In the genomic region with DNA sequence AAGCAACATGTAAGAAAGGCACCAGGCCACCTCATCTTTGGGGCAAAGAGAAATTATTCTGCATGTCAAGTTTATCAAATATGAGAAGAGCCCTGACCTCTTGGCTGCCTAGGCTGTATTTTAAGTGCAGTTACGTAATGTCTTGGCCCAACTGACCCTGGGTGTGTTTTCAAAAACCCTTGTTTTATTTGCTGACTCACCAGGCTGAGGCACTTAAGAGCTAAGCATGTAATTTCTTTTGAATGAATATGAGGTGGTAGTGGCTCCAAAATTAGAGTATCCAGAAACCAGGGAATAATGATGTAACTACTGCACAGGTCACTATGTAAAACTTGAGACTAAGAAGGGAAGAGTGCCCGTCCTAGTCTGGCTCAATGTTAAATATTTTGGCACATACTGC, we compare ENCODE assay signal across 9 cellular contexts. TPM values are rescaled to one million over a fixed set of nuclear protein-coding genes. Genes with fewer than 3 reads are reported as not detected.
DNase-seq lines count a peak whose midpoint lies in the region; ATAC-seq and TF ChIP-seq lines count a peak whose summit lies in the region.
"Had no signal": no experiment of that assay in that cellular context is flagged by ENCODE, and none has a peak within 500 bp of the region (broad histone marks: within the 10 kb centered on the region; RNA-seq: fewer than 3 reads in every experiment).

No MANE protein-coding gene starts in this region.

- no peak overlapping the region for H3K27ac Mint-ChIP-seq in stimulated activated naive B cell treated with anti-CD40 and anti-IgM and Interleukin-4, amounts not matched to agents 10 μg/mL and 1 μg/mL and 100 μg/mL, for 72 hours
- H3K27ac Mint-ChIP-seq in activated naive CD4-positive, alpha-beta T cell treated with anti-CD3 and anti-CD28 coated beads for 36 hours: no peak overlapping the region

- H3K4me3 Mint-ChIP-seq in stimulated activated naive B cell treated with anti-CD40 and anti-IgM and Interleukin-4, amounts not matched to agents 10 μg/mL and 1 μg/mL and 100 μg/mL, for 72 hours: no peak overlapping the region
- H3K4me3 Mint-ChIP-seq in activated naive CD4-positive, alpha-beta T cell treated with anti-CD3 and anti-CD28 coated beads for 36 hours: no peak overlapping the region

- intact Hi-C loops in activated naive CD4-positive, alpha-beta T cell treated with anti-CD3 and anti-CD28 coated beads for 36 hours (cut with micrococcal nuclease): no loop called here

- H3K4me1 Mint-ChIP-seq in stimulated activated naive B cell treated with anti-CD40 and anti-IgM and Interleukin-4, amounts not matched to agents 10 μg/mL and 1 μg/mL and 100 μg/mL, for 72 hours: no peaks in the 10 kb centered on the region
- no peaks in the 10 kb centered on the region for H3K4me1 Mint-ChIP-seq in activated naive CD4-positive, alpha-beta T cell treated with anti-CD3 and anti-CD28 coated beads for 36 hours (ENCODE audit: low read depth)

- TF ChIP-seq CTCF in epithelial cell of esophagus (IDR thresholded peaks at IDR 0.05; ENCODE audit: insufficient read depth, low read depth, low read length, missing control alignments) (no peak), omental fat pad (IDR thresholded peaks at IDR 0.05) (no peak)

- H3K36me3 Mint-ChIP-seq in stimulated activated naive B cell treated with anti-CD40 and anti-IgM and Interleukin-4, amounts not matched to agents 10 μg/mL and 1 μg/mL and 100 μg/mL, for 72 hours: peaks cover 4 to 7% of the 10 kb centered on the region in 2 donors
- no peaks in the 10 kb centered on the region for H3K36me3 Mint-ChIP-seq in activated naive CD4-positive, alpha-beta T cell treated with anti-CD3 and anti-CD28 coated beads for 36 hours (ENCODE audit: low read depth)

- DNase-seq in Daoy (ENCODE audit: low read depth) (peak; percentile 78), NCI-H460 (ENCODE audit: extremely low read depth, low read depth) (peak; percentile 49), epithelial cell of esophagus (ENCODE audit: low read depth) (peak; percentile 82), omental fat pad (ENCODE audit: low spot score) (peak; percentile 27), cortex of kidney (lab: John Stamatoyannopoulos, UW) (no peak)
- no peak for DNase-seq in stimulated activated naive B cell treated with anti-CD40 and anti-IgM and Interleukin-4, amounts not matched to agents 10 μg/mL and 1 μg/mL and 100 μg/mL, for 72 hours
- no peak for DNase-seq in activated naive CD4-positive, alpha-beta T cell treated with anti-CD3 and anti-CD28 coated beads for 36 hours

- H3K27me3 Mint-ChIP-seq in stimulated activated naive B cell treated with anti-CD40 and anti-IgM and Interleukin-4, amounts not matched to agents 10 μg/mL and 1 μg/mL and 100 μg/mL, for 72 hours: peaks cover 17 to 24% of the 10 kb centered on the region in 2 donors
- peaks cover 5% of the 10 kb centered on the region for H3K27me3 Mint-ChIP-seq in activated naive CD4-positive, alpha-beta T cell treated with anti-CD3 and anti-CD28 coated beads for 36 hours (ENCODE audit: low read depth)

- CTCF ChIA-PET in activated naive CD4-positive, alpha-beta T cell treated with anti-CD3 and anti-CD28 coated beads for 36 hours (lab: Charles Lee): no interaction called here

- ATAC-seq in omental fat pad (ENCODE audit: low FRiP score): peak; percentile 91
- ATAC-seq in GM21390 (IDR thresholded peaks at IDR 0.05; ENCODE audit: unreplicated experiment): no peak
- ATAC-seq in stimulated activated naive B cell treated with anti-CD40 and anti-IgM and Interleukin-4, amounts not matched to agents 10 μg/mL and 1 μg/mL and 100 μg/mL, for 72 hours (replicated peaks): no peak

- H3K4me3 ChIP-seq in epithelial cell of esophagus (ENCODE audit: low read length): no peak overlapping the region
- H3K4me3 ChIP-seq: GM12878 had no signal

- H3K9me3 Mint-ChIP-seq in stimulated activated naive B cell treated with anti-CD40 and anti-IgM and Interleukin-4, amounts not matched to agents 10 μg/mL and 1 μg/mL and 100 μg/mL, for 72 hours: peaks cover 18 to 19% of the 10 kb centered on the region in 2 donors
- peaks cover 13% of the 10 kb centered on the region for H3K9me3 Mint-ChIP-seq in activated naive CD4-positive, alpha-beta T cell treated with anti-CD3 and anti-CD28 coated beads for 36 hours

RNA-seq across cellular contexts. Expression of a gene that starts 24.3 kb away (rescaled TPM):
- not detected in 2 replicates for total RNA-seq in Daoy (2014; rRNA removed; shearing (Covaris generic))
- not detected in 2 replicates for total RNA-seq in NCI-H460 (2014; rRNA removed; shearing (Covaris generic))
- polyA plus RNA-seq in NCI-H460 (2014; cell fraction: nucleus; rRNA removed): not detected in 2 replicates
- not detected for total RNA-seq in omental fat pad
- not detected for total RNA-seq in activated naive CD4-positive, alpha-beta T cell treated with anti-CD3 and anti-CD28 coated beads for 36 hours
- total RNA-seq: GM12878 had no signal
- polyA plus RNA-seq: GM12878 had no signal

Comparison
In these comparisons a context has a peak if more than half of its experiments do, and no peak if none do; other contexts are left out.
1. DNase-seq: peak in Daoy (single experiment), NCI-H460 (single experiment), epithelial cell of esophagus (single experiment) and omental fat pad (single experiment); none in cortex of kidney (single experiment), stimulated activated naive B cell treated with anti-CD40 and anti-IgM and Interleukin-4, amounts not matched to agents 10 μg/mL and 1 μg/mL and 100 μg/mL, for 72 hours (single experiment) and activated naive CD4-positive, alpha-beta T cell treated with anti-CD3 and anti-CD28 coated beads for 36 hours (single experiment).